In genomic region chr15:63332367-63333078, GRCh38 we compare ENCODE assay signal across 10 cellular contexts. TPM values are rescaled to one million over a fixed set of nuclear protein-coding genes. Genes with fewer than 3 reads are reported as not detected.
DNase-seq lines count a peak whose midpoint lies in the region; ATAC-seq and TF ChIP-seq lines count a peak whose summit lies in the region.
"Had no signal": no experiment of that assay in that cellular context is flagged by ENCODE, and none has a peak within 500 bp of the region (broad histone marks: within the 10 kb centered on the region; RNA-seq: fewer than 3 reads in every experiment).

No MANE protein-coding gene starts in this region.

- WGBS in esophagus muscularis mucosa: 50% methylated on average over 8 of the region's 8 CpGs

- POLR2A ChIA-PET in Panc1 (lab: Charles Lee): interaction anchor here (0.5 to 0.6 kb wide), 2 partner anchors 69 to 215 kb away, joined by 3 to 11 read pairs; no protein-coding TSS in a partner anchor

- H3K9me3 ChIP-seq in Panc1 (ENCODE audit: control insufficient read depth, insufficient read depth, low read depth, low read length): no peaks in the 10 kb centered on the region
- no peaks in the 10 kb centered on the region for H3K9me3 ChIP-seq in esophagus muscularis mucosa

- no peaks in the 10 kb centered on the region for H3K27me3 ChIP-seq in Panc1 (ENCODE audit: control insufficient read depth, insufficient read depth, low read length)
- no peaks in the 10 kb centered on the region for H3K27me3 ChIP-seq in esophagus muscularis mucosa

- H3K4me1 ChIP-seq in Panc1 (ENCODE audit: control insufficient read depth, insufficient read depth, low read length) (no peaks in the 10 kb centered on the region), esophagus muscularis mucosa (no peaks in the 10 kb centered on the region)

- BruUV-seq in Panc1 (replicated peaks; lab: Mats Ljungman, UMichigan): no TSS peak

- H3K27ac ChIP-seq in Panc1 (ENCODE audit: low read length) (no peak overlapping the region), esophagus muscularis mucosa (replicated peaks in 1 of 4) (no peak overlapping the region)

- intact Hi-C loops in Panc1 (cut with micrococcal nuclease; ENCODE audit: unreplicated experiment): no loop called here
- intact Hi-C loops in esophagus muscularis mucosa (cut with DNase I): no loop called here

- TF ChIP-seq CTCF in Panc1 (IDR thresholded peaks at IDR 0.05): no peak
- TF ChIP-seq CTCF in esophagus muscularis mucosa (IDR thresholded peaks at IDR 0.05): no peak

- CTCF ChIA-PET in Panc1 (lab: Charles Lee): no interaction called here

- DNase-seq in NCI-H2029 treated with DMSO at 0.1 percent for 48 hours (lab: John Stamatoyannopoulos, UW) (peak; percentile 17), NCI-H2029 (lab: John Stamatoyannopoulos, UW) (no peak), Panc1 (ENCODE audit: low read depth, low spot score) (peak; percentile 54), smooth muscle cell of the brain vasculature (ENCODE audit: low read depth, low spot score) (peak; percentile 59), NCI-H1694 (lab: John Stamatoyannopoulos, UW) (no peak), esophagus muscularis mucosa (ENCODE audit: extremely low spot score) (no peak)
- DNase-seq: C1 segment of cervical spinal cord, SHP77 had no signal

- TF ChIP-seq EP300 in esophagus muscularis mucosa (IDR thresholded peaks at IDR 0.05): no peak

- ATAC-seq in Panc1 (peak; percentile 56), esophagus mucosa (peak; percentile 82), GM19455 (IDR thresholded peaks at IDR 0.05; ENCODE audit: unreplicated experiment) (no peak)

- H3K36me3 ChIP-seq in Panc1 (ENCODE audit: control insufficient read depth, insufficient read depth, low read length) (no peaks in the 10 kb centered on the region), esophagus muscularis mucosa (no peaks in the 10 kb centered on the region)

- no peak for TF ChIP-seq POLR2A in esophagus muscularis mucosa (IDR thresholded peaks at IDR 0.05; ENCODE audit: low read depth)

- in situ Hi-C loops in Panc1 (cut with HindIII; ENCODE audit: low pct_unique_long_range_greater_than_20kb, low sequenced_read_pairs): no loop called here

- H3K4me3 ChIP-seq in Panc1 (ENCODE audit: low read depth in 2 of 2, low read length in 2 of 2) (no peak overlapping the region), esophagus muscularis mucosa (no peak overlapping the region)

RNA-seq across cellular contexts. Expression of gene CA12, which starts 49.1 kb away (rescaled TPM):
- total RNA-seq in Panc1 (2021; ENCODE audit: unreplicated experiment) (0.74 TPM), esophagus mucosa (138 TPM), esophagus muscularis mucosa (10 to 100 TPM in 1 of 4 donors, 1 to 10 TPM in 3; 2.3 to 14.5 (median 6.0) TPM)
- polyA plus RNA-seq in Panc1 (2012; ENCODE audit: insufficient read length): 0.23 TPM

RNA-seq across cellular contexts. Expression of gene APH1B, which starts 55.1 kb away (rescaled TPM):
- total RNA-seq in Panc1 (2021; ENCODE audit: unreplicated experiment) (14.0 TPM), esophagus mucosa (3.5 TPM), esophagus muscularis mucosa (1 to 10 TPM; 7.5 to 9.4 (median 8.9) TPM)
- 9.5 TPM for polyA plus RNA-seq in Panc1 (2012; ENCODE audit: insufficient read length)

Comparison
In these comparisons a context has a peak if more than half of its experiments do, and no peak if none do; other contexts are left out.
1. DNase-seq: peak in NCI-H2029 treated with DMSO at 0.1 percent for 48 hours (single experiment), Panc1 (single experiment) and smooth muscle cell of the brain vasculature (single experiment); none in NCI-H2029 (single experiment), NCI-H1694 (single experiment) and esophagus muscularis mucosa (single experiment).